Comparison of ENCODE assay signal across 8 cellular contexts in the genomic region with DNA sequence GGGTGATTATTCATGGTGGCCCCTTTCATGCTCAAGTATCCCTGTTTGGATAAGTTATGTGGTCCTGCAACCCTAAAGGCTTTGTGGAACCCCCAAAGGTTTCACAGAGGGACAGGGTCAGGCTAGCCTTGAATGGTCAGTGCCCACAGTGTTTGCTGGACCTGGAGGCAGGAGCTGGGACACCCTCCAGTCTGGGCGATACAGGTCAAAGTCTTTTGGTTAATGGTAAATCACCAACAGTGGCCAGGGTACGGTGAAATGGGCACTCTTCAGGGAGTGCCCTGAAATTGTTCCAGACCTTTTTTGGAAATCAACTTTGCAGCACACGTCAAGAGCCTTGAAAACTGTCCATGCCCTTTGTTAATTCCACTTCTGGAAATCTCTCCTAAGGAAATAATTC. TPM values are rescaled to one million over a fixed set of nuclear protein-coding genes. Genes with fewer than 3 reads are reported as not detected.
"Had no signal": no experiment of that assay in that cellular context is flagged by ENCODE, and none has a peak within 500 bp of the region (broad histone marks: within the 10 kb centered on the region; RNA-seq: fewer than 3 reads in every experiment).

No MANE protein-coding gene starts in this region.

RNA-seq across cellular contexts. Expression of a gene that starts 8.7 kb away (rescaled TPM):
- total RNA-seq: LHCN-M2, MCF 10A, NCI-H460, OCI-LY7, Right ventricle myocardium inferior, RPMI7951, SJCRH30, SK-MEL-5 had no signal
